1 cellular context compared by ENCODE assay signal in the genomic region with DNA sequence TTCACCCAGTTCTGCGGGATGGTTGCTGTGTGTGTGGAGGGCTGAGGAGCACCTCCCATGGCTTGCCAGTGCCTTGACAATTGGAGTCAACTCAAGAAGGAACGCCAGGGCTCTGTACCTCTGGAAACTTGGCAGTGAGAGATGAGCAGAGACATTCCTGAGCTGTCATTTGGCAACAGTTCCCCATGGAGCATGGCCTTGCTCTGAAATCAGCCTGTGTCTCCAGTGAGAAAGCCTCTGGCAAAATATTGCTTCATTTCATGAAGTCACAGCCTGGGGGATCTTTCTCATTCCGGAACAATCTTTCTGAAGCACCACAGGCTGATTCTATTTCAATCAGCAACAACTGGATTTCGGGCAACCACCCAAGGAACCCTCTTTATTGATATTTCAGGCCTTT.
TF ChIP-seq lines count a peak whose summit lies in the region.

No MANE protein-coding gene starts in this region.

TF ChIP-seq in HepG2, 621 proteins besides CTCF, POLR2A, EP300 and RAD21:
- TF ChIP-seq ZBTB38 (CRISPR knock-in tag; IDR thresholded peaks at IDR 0.05) (no peak), RFX1 (IDR thresholded peaks at IDR 0.05) (no peak), ZNF335 (CRISPR knock-in tag; IDR thresholded peaks at IDR 0.05) (no peak), SAFB2 (CRISPR knock-in tag; IDR thresholded peaks at IDR 0.05; ENCODE audit: borderline replicate concordance, low read depth) (no peak)
- TF ChIP-seq, protein P1, sequence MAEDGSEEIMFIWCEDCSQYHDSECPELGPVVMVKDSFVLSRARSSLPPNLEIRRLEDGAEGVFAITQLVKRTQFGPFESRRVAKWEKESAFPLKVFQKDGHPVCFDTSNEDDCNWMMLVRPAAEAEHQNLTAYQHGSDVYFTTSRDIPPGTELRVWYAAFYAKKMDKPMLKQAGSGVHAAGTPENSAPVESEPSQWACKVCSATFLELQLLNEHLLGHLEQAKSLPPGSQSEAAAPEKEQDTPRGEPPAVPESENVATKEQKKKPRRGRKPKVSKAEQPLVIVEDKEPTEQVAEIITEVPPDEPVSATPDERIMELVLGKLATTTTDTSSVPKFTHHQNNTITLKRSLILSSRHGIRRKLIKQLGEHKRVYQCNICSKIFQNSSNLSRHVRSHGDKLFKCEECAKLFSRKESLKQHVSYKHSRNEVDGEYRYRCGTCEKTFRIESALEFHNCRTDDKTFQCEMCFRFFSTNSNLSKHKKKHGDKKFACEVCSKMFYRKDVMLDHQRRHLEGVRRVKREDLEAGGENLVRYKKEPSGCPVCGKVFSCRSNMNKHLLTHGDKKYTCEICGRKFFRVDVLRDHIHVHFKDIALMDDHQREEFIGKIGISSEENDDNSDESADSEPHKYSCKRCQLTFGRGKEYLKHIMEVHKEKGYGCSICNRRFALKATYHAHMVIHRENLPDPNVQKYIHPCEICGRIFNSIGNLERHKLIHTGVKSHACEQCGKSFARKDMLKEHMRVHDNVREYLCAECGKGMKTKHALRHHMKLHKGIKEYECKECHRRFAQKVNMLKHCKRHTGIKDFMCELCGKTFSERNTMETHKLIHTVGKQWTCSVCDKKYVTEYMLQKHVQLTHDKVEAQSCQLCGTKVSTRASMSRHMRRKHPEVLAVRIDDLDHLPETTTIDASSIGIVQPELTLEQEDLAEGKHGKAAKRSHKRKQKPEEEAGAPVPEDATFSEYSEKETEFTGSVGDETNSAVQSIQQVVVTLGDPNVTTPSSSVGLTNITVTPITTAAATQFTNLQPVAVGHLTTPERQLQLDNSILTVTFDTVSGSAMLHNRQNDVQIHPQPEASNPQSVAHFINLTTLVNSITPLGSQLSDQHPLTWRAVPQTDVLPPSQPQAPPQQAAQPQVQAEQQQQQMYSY (CRISPR knock-in tag; IDR thresholded peaks at IDR 0.05): no peak
- TF ChIP-seq, protein P2, sequence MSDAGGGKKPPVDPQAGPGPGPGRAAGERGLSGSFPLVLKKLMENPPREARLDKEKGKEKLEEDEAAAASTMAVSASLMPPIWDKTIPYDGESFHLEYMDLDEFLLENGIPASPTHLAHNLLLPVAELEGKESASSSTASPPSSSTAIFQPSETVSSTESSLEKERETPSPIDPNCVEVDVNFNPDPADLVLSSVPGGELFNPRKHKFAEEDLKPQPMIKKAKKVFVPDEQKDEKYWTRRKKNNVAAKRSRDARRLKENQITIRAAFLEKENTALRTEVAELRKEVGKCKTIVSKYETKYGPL (CRISPR knock-in tag; IDR thresholded peaks at IDR 0.05): no peak
